ENCODE assay signal across 1 cellular context in the genomic region with DNA sequence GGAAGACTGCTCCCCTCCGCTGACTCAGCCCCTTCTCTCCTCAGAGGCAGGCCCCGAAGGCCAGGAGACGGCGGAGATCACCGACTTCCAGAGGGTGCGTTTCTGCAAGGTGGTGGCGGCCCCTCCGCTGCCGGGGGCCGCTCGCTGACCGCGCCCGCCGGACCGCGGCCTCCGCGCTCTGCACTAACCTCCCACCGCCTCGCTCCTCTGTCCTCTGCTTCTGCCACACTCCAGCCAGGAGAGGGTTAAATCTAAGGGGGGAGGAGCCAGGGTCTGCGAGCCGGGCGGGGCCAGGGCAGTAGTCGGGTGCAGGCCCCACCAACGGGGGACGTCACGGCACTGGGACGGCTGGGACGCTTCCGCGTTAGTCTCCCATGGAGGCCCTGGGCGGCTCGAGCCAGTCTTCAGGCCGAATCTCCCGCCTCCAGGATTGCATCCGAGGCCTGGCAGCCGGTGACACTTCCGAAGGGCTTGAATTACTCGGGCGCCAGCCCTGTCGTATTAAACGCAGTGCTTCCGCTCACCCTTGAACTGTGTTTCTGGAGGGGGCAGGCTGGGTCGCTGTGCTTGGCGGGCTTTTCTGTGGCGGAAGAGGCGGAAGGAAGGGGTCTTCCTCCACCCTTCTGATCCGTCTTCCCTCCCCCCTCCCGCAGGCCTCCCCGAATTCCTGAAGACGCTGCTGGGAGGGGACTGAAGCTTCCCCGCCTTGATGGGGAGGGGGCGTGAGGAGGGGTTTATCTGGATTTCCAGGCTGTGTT.
A peak's percentile ranks its signal among the peaks of the same experiment; 100 is the strongest.
TF ChIP-seq lines count a peak whose summit lies in the region.

No MANE protein-coding gene starts in this region.

TF ChIP-seq in A549, 52 proteins besides CTCF, POLR2A, EP300 and RAD21:
- TF ChIP-seq FOSL2 (IDR thresholded peaks at IDR 0.05), result no peak
- TF ChIP-seq FOSL2 (CRISPR knock-in tag; IDR thresholded peaks at IDR 0.05), result peak; percentile 24
- peak; percentile 5 for TF ChIP-seq MAX (IDR thresholded peaks at IDR 0.05)
- TF ChIP-seq MYC (IDR thresholded peaks at IDR 0.05; ENCODE audit: borderline replicate concordance, low read length), result no peak
- no peak for TF ChIP-seq REST (IDR thresholded peaks at IDR 0.05)
- TF ChIP-seq, protein P1, sequence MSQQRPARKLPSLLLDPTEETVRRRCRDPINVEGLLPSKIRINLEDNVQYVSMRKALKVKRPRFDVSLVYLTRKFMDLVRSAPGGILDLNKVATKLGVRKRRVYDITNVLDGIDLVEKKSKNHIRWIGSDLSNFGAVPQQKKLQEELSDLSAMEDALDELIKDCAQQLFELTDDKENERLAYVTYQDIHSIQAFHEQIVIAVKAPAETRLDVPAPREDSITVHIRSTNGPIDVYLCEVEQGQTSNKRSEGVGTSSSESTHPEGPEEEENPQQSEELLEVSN (IDR thresholded peaks at IDR 0.05; ENCODE audit: borderline replicate concordance, low read depth), result peak; percentile 80
- TF ChIP-seq BCL3 (IDR thresholded peaks at IDR 0.05), result peak; percentile 70; the same call in 1 of the 3 replicates
- TF ChIP-seq RARB (CRISPR knock-in tag; IDR thresholded peaks at IDR 0.05), result 0 out of 2 replicates have a peak, but pooled peaks have one; percentile 35
- no peak; the same call in 1 of the 2 replicates for TF ChIP-seq POLR2AphosphoS2 (conservative IDR thresholded peaks at IDR 0.05; ENCODE audit: low read length)
- TF ChIP-seq MAFK (IDR thresholded peaks at IDR 0.05; ENCODE audit: partially characterized antibody), result peak; percentile 75
- peak; percentile 79 for TF ChIP-seq EHF (CRISPR knock-in tag; IDR thresholded peaks at IDR 0.05)
- peak; percentile 66; the same call in 1 of the 2 replicates for TF ChIP-seq PBX3 (IDR thresholded peaks at IDR 0.05)
- TF ChIP-seq GATA3 (IDR thresholded peaks at IDR 0.05; ENCODE audit: borderline replicate concordance), result no peak; the same call in 1 of the 2 replicates
- peak; percentile 91 for TF ChIP-seq PHF8 (IDR thresholded peaks at IDR 0.05; ENCODE audit: borderline replicate concordance, low read depth)
- no peak for TF ChIP-seq FOXS1 (CRISPR knock-in tag; IDR thresholded peaks at IDR 0.05)
- peak; percentile 64; the same call in 1 of the 2 replicates for TF ChIP-seq HOXA7 (CRISPR knock-in tag; IDR thresholded peaks at IDR 0.05)
- TF ChIP-seq NFE2L2 (conservative IDR thresholded peaks at IDR 0.05; ENCODE audit: low read length), result peak; percentile 1; the same call in 1 of the 2 replicates
- TF ChIP-seq ATOH8 (CRISPR knock-in tag; IDR thresholded peaks at IDR 0.05; ENCODE audit: low read depth), result peak; percentile 62; the same call in 1 of the 2 replicates
- TF ChIP-seq ZC3H11A (IDR thresholded peaks at IDR 0.05), result no peak
- peak; percentile 66 for TF ChIP-seq TFCP2L1 (CRISPR knock-in tag; IDR thresholded peaks at IDR 0.05)
- TF ChIP-seq USF2 (IDR thresholded peaks at IDR 0.05), result no peak
- TF ChIP-seq HOXB13 (CRISPR knock-in tag; IDR thresholded peaks at IDR 0.05; ENCODE audit: low read depth), result peak; percentile 21; the same call in 1 of the 2 replicates
- TF ChIP-seq HEYL (CRISPR knock-in tag; IDR thresholded peaks at IDR 0.05), result 0 out of 2 replicates have a peak, but pooled peaks have one; percentile 40
- TF ChIP-seq HOXB5 (CRISPR knock-in tag; IDR thresholded peaks at IDR 0.05), result 0 out of 2 replicates have a peak, but pooled peaks have one; percentile 28
- TF ChIP-seq TP53 (CRISPR knock-in tag; IDR thresholded peaks at IDR 0.05), result 0 out of 2 replicates have a peak, but pooled peaks have one; percentile 41
- TF ChIP-seq NPAS2 (CRISPR knock-in tag; IDR thresholded peaks at IDR 0.05; ENCODE audit: borderline replicate concordance), result no peak
- no peak for TF ChIP-seq CEBPB (IDR thresholded peaks at IDR 0.05)
- TF ChIP-seq JUN (IDR thresholded peaks at IDR 0.05), result peak in 1 of 2 experiments; percentile 80; a peak in 4 of 5 replicates
